ENCODE assay signal across 1 cellular context in genomic region chrX:39309721-39310152, GRCh38.
TF ChIP-seq lines count a peak whose summit lies in the region.

No MANE protein-coding gene starts in this region.

TF ChIP-seq in HepG2, 621 proteins besides CTCF, POLR2A, EP300 and RAD21 (continued from another document):
- TF ChIP-seq ZNF142 (CRISPR knock-in tag; IDR thresholded peaks at IDR 0.05) (no peak), ZNF644 (CRISPR knock-in tag; IDR thresholded peaks at IDR 0.05; ENCODE audit: low read depth) (no peak), ZNF549 (CRISPR knock-in tag; IDR thresholded peaks at IDR 0.05) (no peak), ZNF724P (CRISPR knock-in tag; IDR thresholded peaks at IDR 0.05; ENCODE audit: borderline replicate concordance) (no peak), PRDM4 (CRISPR knock-in tag; IDR thresholded peaks at IDR 0.05; ENCODE audit: borderline replicate concordance) (no peak), ZNF275 (CRISPR knock-in tag; IDR thresholded peaks at IDR 0.05; ENCODE audit: borderline replicate concordance) (no peak), ZBTB42 (CRISPR knock-in tag; IDR thresholded peaks at IDR 0.05) (no peak), PBX3 (CRISPR knock-in tag; IDR thresholded peaks at IDR 0.05; ENCODE audit: borderline replicate concordance) (no peak), ZNF839 (CRISPR knock-in tag; IDR thresholded peaks at IDR 0.05; ENCODE audit: borderline replicate concordance) (no peak), NFKBIZ (CRISPR knock-in tag; IDR thresholded peaks at IDR 0.05) (no peak), POGK (CRISPR knock-in tag; conservative IDR thresholded peaks at IDR 0.05) (no peak), HOMEZ (CRISPR knock-in tag; IDR thresholded peaks at IDR 0.05; ENCODE audit: low read depth) (no peak)
